ENCODE assay signal across 25 cellular contexts in genomic region chr2:179437430-179437829, GRCh38.
"Had no signal": no experiment of that assay in that cellular context is flagged by ENCODE, and none has a peak within 500 bp of the region (broad histone marks: within the 10 kb centered on the region; RNA-seq: fewer than 3 reads in every experiment).

No MANE protein-coding gene starts in this region.

- H3K4me3 Mint-ChIP-seq: mesothelial cell of epicardium; naive B cell; naive thymus-derived CD8-positive, alpha-beta T cell had no signal

- H3K36me3 ChIP-seq: esophagus squamous epithelium, gastrocnemius medialis, heart right ventricle, left lung, lower lobe of right lung had no signal

- H3K27me3 ChIP-seq: dorsolateral prefrontal cortex, esophagus squamous epithelium, gastrocnemius medialis, left lung had no signal

- H3K9me3 Mint-ChIP-seq: naive B cell; naive thymus-derived CD8-positive, alpha-beta T cell had no signal

- ATAC-seq: esophagus mucosa; gastrocnemius medialis; heart right ventricle; left cardiac atrium; left lung; left ventricle myocardium superior; lower lobe of right lung; mucosa of descending colon; naive thymus-derived CD8-positive, alpha-beta T cell had no signal

- FAIRE-seq: keratinocyte had no signal

- H3K36me3 Mint-ChIP-seq: mesothelial cell of epicardium; naive B cell; naive thymus-derived CD8-positive, alpha-beta T cell had no signal

- H3K4me1 Mint-ChIP-seq: naive B cell; naive thymus-derived CD8-positive, alpha-beta T cell had no signal

- DNase-seq: dermis blood vessel endothelial cell; dorsolateral prefrontal cortex; effector CD4-positive, alpha-beta T cell; effector memory CD4-positive, alpha-beta T cell; erythroblast; esophagus squamous epithelium; foreskin melanocyte; gastrocnemius medialis; glutamatergic neuron; head of caudate nucleus; heart right ventricle; hippocampal formation; left cardiac atrium; left lung; left ventricle myocardium superior; lower lobe of right lung; mesenchymal stem cell; mucosa of descending colon; naive B cell; naive thymus-derived CD8-positive, alpha-beta T cell had no signal

- H3K9me3 ChIP-seq: esophagus squamous epithelium, gastrocnemius medialis, heart right ventricle, left lung, lower lobe of right lung, mucosa of descending colon had no signal

- H3K27ac Mint-ChIP-seq: mesothelial cell of epicardium; naive B cell; naive thymus-derived CD8-positive, alpha-beta T cell had no signal

- H3K27ac ChIP-seq: coronary artery, dorsolateral prefrontal cortex, epithelial cell of prostate, esophagus squamous epithelium, gastrocnemius medialis, heart right ventricle, left lung, lower lobe of right lung had no signal

- H3K4me3 ChIP-seq: coronary artery, dorsolateral prefrontal cortex, esophagus squamous epithelium, gastrocnemius medialis, heart right ventricle, left lung, lower lobe of right lung, mucosa of descending colon had no signal

- H3K4me1 ChIP-seq: esophagus squamous epithelium, gastrocnemius medialis, left lung, lower lobe of right lung had no signal
